In genomic region chr17:7114241-7114874, GRCh38 we compare ENCODE assay signal across 1 cellular context.
TF ChIP-seq lines count a peak whose summit lies in the region.

Gene ASGR2 (minus strand): TSS chr17:7114822. CDS start chr17:7114240, 582 bp downstream.

TF ChIP-seq in HepG2, 621 proteins besides CTCF, POLR2A, EP300 and RAD21 (continued from another document and continues in another):
- TF ChIP-seq ONECUT2 (CRISPR knock-in tag; IDR thresholded peaks at IDR 0.05) (no peak), NR2F6 (IDR thresholded peaks at IDR 0.05) (peak; percentile 76), NR2F6 (CRISPR knock-in tag; IDR thresholded peaks at IDR 0.05) (peak; percentile 86), FOXO1 (CRISPR knock-in tag; IDR thresholded peaks at IDR 0.05) (peak; percentile 76), U2AF1 (optimal IDR thresholded peaks at IDR 0.05; ENCODE audit: low read depth, low read length) (peak; percentile 49), HNRNPL (IDR thresholded peaks at IDR 0.05; ENCODE audit: low read depth, low read length) (peak; percentile 86), XBP1 (CRISPR knock-in tag; IDR thresholded peaks at IDR 0.05) (0 out of 2 replicates have a peak, but pooled peaks have one; percentile 19), REL (CRISPR knock-in tag; conservative IDR thresholded peaks at IDR 0.05) (0 out of 2 replicates have a peak, but pooled peaks have one; percentile 53), ZNF337 (CRISPR knock-in tag; IDR thresholded peaks at IDR 0.05; ENCODE audit: borderline replicate concordance, low read depth) (peak; percentile 33; the same call in 1 of the 2 replicates), LCORL (IDR thresholded peaks at IDR 0.05) (no peak), LCORL (CRISPR knock-in tag; IDR thresholded peaks at IDR 0.05) (peak; percentile 92), HDAC1 (CRISPR knock-in tag; IDR thresholded peaks at IDR 0.05) (peak; percentile 95), CEBPG (CRISPR knock-in tag; IDR thresholded peaks at IDR 0.05) (no peak), ZNF331 (CRISPR knock-in tag; IDR thresholded peaks at IDR 0.05) (peak; percentile 70), SP1 (IDR thresholded peaks at IDR 0.05) (no peak), SP1 (CRISPR knock-in tag; IDR thresholded peaks at IDR 0.05) (peak; percentile 60; the same call in 1 of the 2 replicates), PHF20 (CRISPR knock-in tag; IDR thresholded peaks at IDR 0.05) (0 out of 2 replicates have a peak, but pooled peaks have one; percentile 2), TIGD3 (CRISPR knock-in tag; IDR thresholded peaks at IDR 0.05; ENCODE audit: borderline replicate concordance) (peak; percentile 61; the same call in 1 of the 2 replicates), NR1H2 (CRISPR knock-in tag; IDR thresholded peaks at IDR 0.05; ENCODE audit: borderline replicate concordance, low read depth) (peak; percentile 91; the same call in 1 of the 2 replicates), ZNF775 (CRISPR knock-in tag; IDR thresholded peaks at IDR 0.05; ENCODE audit: borderline replicate concordance) (no peak), ZNF101 (CRISPR knock-in tag; IDR thresholded peaks at IDR 0.05; ENCODE audit: borderline replicate concordance, low read depth) (0 out of 2 replicates have a peak, but pooled peaks have one; percentile 48), ZNF280D (CRISPR knock-in tag; IDR thresholded peaks at IDR 0.05) (peak; percentile 95), DPF2 (CRISPR knock-in tag; IDR thresholded peaks at IDR 0.05; ENCODE audit: borderline replicate concordance, low read depth) (peak; percentile 57; the same call in 1 of the 2 replicates), TCF12 (IDR thresholded peaks at IDR 0.05) (no peak), TCF12 (CRISPR knock-in tag; IDR thresholded peaks at IDR 0.05) (0 out of 2 replicates have a peak, but pooled peaks have one; percentile 28), ZSCAN25 (CRISPR knock-in tag; IDR thresholded peaks at IDR 0.05) (peak; percentile 98), ZSCAN9 (CRISPR knock-in tag; IDR thresholded peaks at IDR 0.05; ENCODE audit: borderline replicate concordance) (peak; percentile 33; the same call in 1 of the 2 replicates), ZNF441 (CRISPR knock-in tag; IDR thresholded peaks at IDR 0.05; ENCODE audit: borderline replicate concordance) (peak; percentile 70; the same call in 1 of the 2 replicates), FOXA3 (CRISPR knock-in tag; IDR thresholded peaks at IDR 0.05) (peak; percentile 75), ZNF580 (CRISPR knock-in tag; IDR thresholded peaks at IDR 0.05; ENCODE audit: borderline replicate concordance, low read depth) (peak; percentile 59; the same call in 1 of the 2 replicates)
- TF ChIP-seq, protein P1, sequence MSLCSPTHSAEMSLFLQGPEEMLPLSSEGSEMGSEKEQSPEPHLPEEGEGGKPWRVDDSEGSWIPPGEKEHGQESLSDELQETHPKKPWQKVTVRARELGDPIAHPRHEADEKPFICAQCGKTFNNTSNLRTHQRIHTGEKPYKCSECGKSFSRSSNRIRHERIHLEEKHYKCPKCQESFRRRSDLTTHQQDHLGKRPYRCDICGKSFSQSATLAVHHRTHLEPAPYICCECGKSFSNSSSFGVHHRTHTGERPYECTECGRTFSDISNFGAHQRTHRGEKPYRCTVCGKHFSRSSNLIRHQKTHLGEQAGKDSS (CRISPR knock-in tag; IDR thresholded peaks at IDR 0.05; ENCODE audit: borderline replicate concordance, low read depth) = peak; percentile 62; the same call in 1 of the 2 replicates
- TF ChIP-seq, protein P2, sequence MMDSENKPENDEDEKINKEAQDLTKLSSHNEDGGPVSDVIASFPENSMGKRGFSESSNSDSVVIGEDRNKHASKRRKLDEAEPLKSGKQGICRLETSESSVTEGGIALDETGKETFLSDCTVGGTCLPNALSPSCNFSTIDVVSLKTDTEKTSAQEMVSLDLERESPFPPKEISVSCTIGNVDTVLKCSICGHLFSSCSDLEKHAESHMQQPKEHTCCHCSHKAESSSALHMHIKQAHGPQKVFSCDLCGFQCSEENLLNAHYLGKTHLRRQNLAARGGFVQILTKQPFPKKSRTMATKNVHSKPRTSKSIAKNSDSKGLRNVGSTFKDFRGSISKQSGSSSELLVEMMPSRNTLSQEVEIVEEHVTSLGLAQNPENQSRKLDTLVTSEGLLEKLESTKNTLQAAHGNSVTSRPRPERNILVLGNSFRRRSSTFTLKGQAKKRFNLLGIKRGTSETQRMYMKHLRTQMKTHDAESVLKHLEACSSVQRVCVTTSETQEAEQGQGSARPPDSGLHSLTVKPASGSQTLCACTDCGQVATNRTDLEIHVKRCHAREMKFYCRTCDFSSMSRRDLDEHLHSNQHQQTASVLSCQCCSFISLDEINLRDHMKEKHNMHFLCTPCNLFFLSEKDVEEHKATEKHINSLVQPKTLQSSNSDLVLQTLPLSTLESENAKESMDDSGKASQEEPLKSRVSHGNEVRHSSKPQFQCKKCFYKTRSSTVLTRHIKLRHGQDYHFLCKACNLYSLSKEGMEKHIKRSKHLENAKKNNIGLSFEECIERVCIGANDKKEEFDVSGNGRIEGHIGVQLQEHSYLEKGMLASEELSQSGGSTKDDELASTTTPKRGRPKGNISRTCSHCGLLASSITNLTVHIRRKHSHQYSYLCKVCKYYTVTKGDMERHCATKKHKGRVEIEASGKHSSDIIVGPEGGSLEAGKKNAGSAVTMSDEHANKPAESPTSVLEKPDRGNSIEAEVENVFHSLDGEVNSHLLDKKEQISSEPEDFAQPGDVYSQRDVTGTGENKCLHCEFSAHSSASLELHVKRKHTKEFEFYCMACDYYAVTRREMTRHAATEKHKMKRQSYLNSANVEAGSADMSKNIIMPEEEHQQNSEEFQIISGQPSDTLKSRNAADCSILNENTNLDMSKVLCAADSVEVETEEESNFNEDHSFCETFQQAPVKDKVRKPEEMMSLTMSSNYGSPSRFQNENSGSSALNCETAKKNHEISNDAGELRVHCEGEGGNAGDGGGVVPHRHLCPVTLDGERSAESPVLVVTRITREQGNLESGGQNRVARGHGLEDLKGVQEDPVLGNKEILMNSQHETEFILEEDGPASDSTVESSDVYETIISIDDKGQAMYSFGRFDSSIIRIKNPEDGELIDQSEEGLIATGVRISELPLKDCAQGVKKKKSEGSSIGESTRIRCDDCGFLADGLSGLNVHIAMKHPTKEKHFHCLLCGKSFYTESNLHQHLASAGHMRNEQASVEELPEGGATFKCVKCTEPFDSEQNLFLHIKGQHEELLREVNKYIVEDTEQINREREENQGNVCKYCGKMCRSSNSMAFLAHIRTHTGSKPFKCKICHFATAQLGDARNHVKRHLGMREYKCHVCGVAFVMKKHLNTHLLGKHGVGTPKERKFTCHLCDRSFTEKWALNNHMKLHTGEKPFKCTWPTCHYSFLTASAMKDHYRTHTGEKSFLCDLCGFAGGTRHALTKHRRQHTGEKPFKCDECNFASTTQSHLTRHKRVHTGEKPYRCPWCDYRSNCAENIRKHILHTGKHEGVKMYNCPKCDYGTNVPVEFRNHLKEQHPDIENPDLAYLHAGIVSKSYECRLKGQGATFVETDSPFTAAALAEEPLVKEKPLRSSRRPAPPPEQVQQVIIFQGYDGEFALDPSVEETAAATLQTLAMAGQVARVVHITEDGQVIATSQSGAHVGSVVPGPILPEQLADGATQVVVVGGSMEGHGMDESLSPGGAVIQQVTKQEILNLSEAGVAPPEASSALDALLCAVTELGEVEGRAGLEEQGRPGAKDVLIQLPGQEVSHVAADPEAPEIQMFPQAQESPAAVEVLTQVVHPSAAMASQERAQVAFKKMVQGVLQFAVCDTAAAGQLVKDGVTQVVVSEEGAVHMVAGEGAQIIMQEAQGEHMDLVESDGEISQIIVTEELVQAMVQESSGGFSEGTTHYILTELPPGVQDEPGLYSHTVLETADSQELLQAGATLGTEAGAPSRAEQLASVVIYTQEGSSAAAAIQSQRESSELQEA (CRISPR knock-in tag; IDR thresholded peaks at IDR 0.05; ENCODE audit: not compliant biosample characterization) = peak; percentile 54
- TF ChIP-seq, protein P3, sequence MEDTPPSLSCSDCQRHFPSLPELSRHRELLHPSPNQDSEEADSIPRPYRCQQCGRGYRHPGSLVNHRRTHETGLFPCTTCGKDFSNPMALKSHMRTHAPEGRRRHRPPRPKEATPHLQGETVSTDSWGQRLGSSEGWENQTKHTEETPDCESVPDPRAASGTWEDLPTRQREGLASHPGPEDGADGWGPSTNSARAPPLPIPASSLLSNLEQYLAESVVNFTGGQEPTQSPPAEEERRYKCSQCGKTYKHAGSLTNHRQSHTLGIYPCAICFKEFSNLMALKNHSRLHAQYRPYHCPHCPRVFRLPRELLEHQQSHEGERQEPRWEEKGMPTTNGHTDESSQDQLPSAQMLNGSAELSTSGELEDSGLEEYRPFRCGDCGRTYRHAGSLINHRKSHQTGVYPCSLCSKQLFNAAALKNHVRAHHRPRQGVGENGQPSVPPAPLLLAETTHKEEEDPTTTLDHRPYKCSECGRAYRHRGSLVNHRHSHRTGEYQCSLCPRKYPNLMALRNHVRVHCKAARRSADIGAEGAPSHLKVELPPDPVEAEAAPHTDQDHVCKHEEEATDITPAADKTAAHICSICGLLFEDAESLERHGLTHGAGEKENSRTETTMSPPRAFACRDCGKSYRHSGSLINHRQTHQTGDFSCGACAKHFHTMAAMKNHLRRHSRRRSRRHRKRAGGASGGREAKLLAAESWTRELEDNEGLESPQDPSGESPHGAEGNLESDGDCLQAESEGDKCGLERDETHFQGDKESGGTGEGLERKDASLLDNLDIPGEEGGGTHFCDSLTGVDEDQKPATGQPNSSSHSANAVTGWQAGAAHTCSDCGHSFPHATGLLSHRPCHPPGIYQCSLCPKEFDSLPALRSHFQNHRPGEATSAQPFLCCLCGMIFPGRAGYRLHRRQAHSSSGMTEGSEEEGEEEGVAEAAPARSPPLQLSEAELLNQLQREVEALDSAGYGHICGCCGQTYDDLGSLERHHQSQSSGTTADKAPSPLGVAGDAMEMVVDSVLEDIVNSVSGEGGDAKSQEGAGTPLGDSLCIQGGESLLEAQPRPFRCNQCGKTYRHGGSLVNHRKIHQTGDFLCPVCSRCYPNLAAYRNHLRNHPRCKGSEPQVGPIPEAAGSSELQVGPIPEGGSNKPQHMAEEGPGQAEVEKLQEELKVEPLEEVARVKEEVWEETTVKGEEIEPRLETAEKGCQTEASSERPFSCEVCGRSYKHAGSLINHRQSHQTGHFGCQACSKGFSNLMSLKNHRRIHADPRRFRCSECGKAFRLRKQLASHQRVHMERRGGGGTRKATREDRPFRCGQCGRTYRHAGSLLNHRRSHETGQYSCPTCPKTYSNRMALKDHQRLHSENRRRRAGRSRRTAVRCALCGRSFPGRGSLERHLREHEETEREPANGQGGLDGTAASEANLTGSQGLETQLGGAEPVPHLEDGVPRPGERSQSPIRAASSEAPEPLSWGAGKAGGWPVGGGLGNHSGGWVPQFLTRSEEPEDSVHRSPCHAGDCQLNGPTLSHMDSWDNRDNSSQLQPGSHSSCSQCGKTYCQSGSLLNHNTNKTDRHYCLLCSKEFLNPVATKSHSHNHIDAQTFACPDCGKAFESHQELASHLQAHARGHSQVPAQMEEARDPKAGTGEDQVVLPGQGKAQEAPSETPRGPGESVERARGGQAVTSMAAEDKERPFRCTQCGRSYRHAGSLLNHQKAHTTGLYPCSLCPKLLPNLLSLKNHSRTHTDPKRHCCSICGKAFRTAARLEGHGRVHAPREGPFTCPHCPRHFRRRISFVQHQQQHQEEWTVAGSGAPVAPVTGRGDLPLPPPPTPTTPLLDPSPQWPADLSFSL (CRISPR knock-in tag; IDR thresholded peaks at IDR 0.05) = peak; percentile 89
- TF ChIP-seq, protein P4, sequence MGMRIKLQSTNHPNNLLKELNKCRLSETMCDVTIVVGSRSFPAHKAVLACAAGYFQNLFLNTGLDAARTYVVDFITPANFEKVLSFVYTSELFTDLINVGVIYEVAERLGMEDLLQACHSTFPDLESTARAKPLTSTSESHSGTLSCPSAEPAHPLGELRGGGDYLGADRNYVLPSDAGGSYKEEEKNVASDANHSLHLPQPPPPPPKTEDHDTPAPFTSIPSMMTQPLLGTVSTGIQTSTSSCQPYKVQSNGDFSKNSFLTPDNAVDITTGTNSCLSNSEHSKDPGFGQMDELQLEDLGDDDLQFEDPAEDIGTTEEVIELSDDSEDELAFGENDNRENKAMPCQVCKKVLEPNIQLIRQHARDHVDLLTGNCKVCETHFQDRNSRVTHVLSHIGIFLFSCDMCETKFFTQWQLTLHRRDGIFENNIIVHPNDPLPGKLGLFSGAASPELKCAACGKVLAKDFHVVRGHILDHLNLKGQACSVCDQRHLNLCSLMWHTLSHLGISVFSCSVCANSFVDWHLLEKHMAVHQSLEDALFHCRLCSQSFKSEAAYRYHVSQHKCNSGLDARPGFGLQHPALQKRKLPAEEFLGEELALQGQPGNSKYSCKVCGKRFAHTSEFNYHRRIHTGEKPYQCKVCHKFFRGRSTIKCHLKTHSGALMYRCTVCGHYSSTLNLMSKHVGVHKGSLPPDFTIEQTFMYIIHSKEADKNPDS (CRISPR knock-in tag; IDR thresholded peaks at IDR 0.05) = no peak
